Comparison of ENCODE assay signal across 19 cellular contexts in genomic region chr6:6962699-6963098, GRCh38.
"Had no signal": no experiment of that assay in that cellular context is flagged by ENCODE, and none has a peak within 500 bp of the region (broad histone marks: within the 10 kb centered on the region; RNA-seq: fewer than 3 reads in every experiment).

No MANE protein-coding gene starts in this region.

- H3K4me2 ChIP-seq: SK-N-SH had no signal

- DNase-seq: Karpas-422, KG1, MM.1S, NCI-H1092 treated with DMSO at 0.1 percent for 48 hours, NCI-H1436, NCI-H187, NCI-H2029, NCI-H2081 treated with DMSO at 0.1 percent for 48 hours, NCI-H2171, NCI-H226, NCI-H446, NCI-H510A, NCI-H524 treated with DMSO at 0.1 percent for 48 hours, NCI-H69, NCI-H774, SHP77, SK-N-SH, SW 1271 had no signal

- H3K9me3 ChIP-seq: SK-N-SH had no signal

- H3K9ac ChIP-seq: SK-N-SH had no signal

- H3K27ac ChIP-seq: RWPE1 had no signal
